29 cellular contexts compared by ENCODE assay signal in genomic region chr7:79114875-79115274, GRCh38.
"Had no signal": no experiment of that assay in that cellular context is flagged by ENCODE, and none has a peak within 500 bp of the region (broad histone marks: within the 10 kb centered on the region; RNA-seq: fewer than 3 reads in every experiment).

No MANE protein-coding gene starts in this region.

- H3K4me3 ChIP-seq: breast epithelium, esophagus muscularis mucosa, heart left ventricle, left ventricle myocardium inferior, lung, ovary, right lobe of liver, testis, transverse colon, uterus had no signal

- H3K4me1 Mint-ChIP-seq: activated naive CD4-positive, alpha-beta T cell treated with anti-CD3 and anti-CD28 coated beads, Interleukin-2, amount 50 U/mL, for 24 hours; activated naive CD8-positive, alpha-beta T cell treated with anti-CD3 and anti-CD28 coated beads, Interleukin-2, amount 50 U/mL, for 24 hours; T-helper 17 cell had no signal

- H3K27ac Mint-ChIP-seq: activated CD4-positive, alpha-beta memory T cell treated with anti-CD3 and anti-CD28 coated beads for 36 hours; activated naive CD4-positive, alpha-beta T cell treated with anti-CD3 and anti-CD28 coated beads, Interleukin-2, amount 50 U/mL, for 24 hours; activated naive CD8-positive, alpha-beta T cell treated with anti-CD3 and anti-CD28 coated beads, Interleukin-2, amount 50 U/mL, for 24 hours; activated T-cell treated with anti-CD3 and anti-CD28 coated beads, Interleukin-2, amount 50 U/mL, for 24 hours; dendritic cell treated with granulocyte-macrophage colony-stimulating factor and Interleukin-4, amounts not matched to agents 40 ng/mL and 50 ng/mL, for 4 days; progenitor cell of endocrine pancreas; T-helper 17 cell had no signal

- H3K4me1 ChIP-seq: breast epithelium, esophagus muscularis mucosa, foreskin keratinocyte, right lobe of liver, testis, transverse colon, uterus had no signal

- ATAC-seq: activated CD4-positive, CD25-positive, alpha-beta regulatory T cell treated with anti-CD3 and anti-CD28 coated beads, Interleukin-2, amount 50 U/mL, for 24 hours; activated naive CD8-positive, alpha-beta T cell treated with anti-CD3 and anti-CD28 coated beads, Interleukin-2, amount 50 U/mL, for 24 hours; foreskin keratinocyte; heart left ventricle; right lobe of liver; T-helper 17 cell had no signal

- H3K36me3 Mint-ChIP-seq: activated CD4-positive, alpha-beta memory T cell treated with anti-CD3 and anti-CD28 coated beads for 36 hours; activated naive CD4-positive, alpha-beta T cell treated with anti-CD3 and anti-CD28 coated beads, Interleukin-2, amount 50 U/mL, for 24 hours had no signal

- H3K27ac ChIP-seq: breast epithelium, esophagus muscularis mucosa, foreskin keratinocyte, heart left ventricle, left ventricle myocardium inferior, ovary, right lobe of liver, testis, transverse colon, uterus, WERI-Rb-1 had no signal

- H3K36me3 ChIP-seq: breast epithelium, esophagus muscularis mucosa, heart left ventricle, left ventricle myocardium inferior, ovary, right lobe of liver, transverse colon, uterus, WERI-Rb-1 had no signal

- H3K4me3 Mint-ChIP-seq: activated CD4-positive, alpha-beta memory T cell treated with anti-CD3 and anti-CD28 coated beads for 36 hours; activated naive CD4-positive, alpha-beta T cell treated with anti-CD3 and anti-CD28 coated beads, Interleukin-2, amount 50 U/mL, for 24 hours; activated naive CD8-positive, alpha-beta T cell treated with anti-CD3 and anti-CD28 coated beads, Interleukin-2, amount 50 U/mL, for 24 hours; activated T-cell treated with anti-CD3 and anti-CD28 coated beads, Interleukin-2, amount 50 U/mL, for 24 hours; dendritic cell treated with granulocyte-macrophage colony-stimulating factor and Interleukin-4, amounts not matched to agents 40 ng/mL and 50 ng/mL, for 4 days; T-helper 17 cell had no signal

- H3K9me3 ChIP-seq: breast epithelium, esophagus muscularis mucosa, heart left ventricle, left ventricle myocardium inferior, ovary, right lobe of liver, testis, transverse colon, uterus had no signal

- DNase-seq: activated CD4-positive, alpha-beta memory T cell treated with anti-CD3 and anti-CD28 coated beads for 36 hours; activated CD4-positive, alpha-beta T cell treated with anti-CD3 and anti-CD28 coated beads for 48 hours; activated CD8-positive, alpha-beta memory T cell treated with anti-CD3 and anti-CD28 coated beads, Interleukin-2, amount 50 U/mL, for 48 hours; activated gamma-delta T cell treated with Interleukin-2 at 50 U/mL for 16 hours; activated naive CD8-positive, alpha-beta T cell treated with anti-CD3 and anti-CD28 coated beads, Interleukin-2, amount 50 U/mL, for 24 hours; activated T-cell treated with anti-CD3 and anti-CD28 coated beads, Interleukin-2, amount 50 U/mL, for 24 hours; amygdala; central memory CD4-positive, alpha-beta T cell; foreskin keratinocyte; heart left ventricle; hypothalamus; left ventricle myocardium inferior; ovary; right lobe of liver; stimulated activated CD4-positive, alpha-beta T cell treated with anti-CD3 and anti-CD28 coated beads, Interleukin-2, amount 100 ng/mL, for 48 hours; stimulated activated naive CD4-positive, alpha-beta T cell treated with Interleukin-2 at 50 U/mL for 16 hours; T-helper 17 cell; T1000; testis; transverse colon; uterus; WERI-Rb-1 had no signal

- H3K9me3 Mint-ChIP-seq: activated CD4-positive, alpha-beta memory T cell treated with anti-CD3 and anti-CD28 coated beads for 36 hours; activated naive CD4-positive, alpha-beta T cell treated with anti-CD3 and anti-CD28 coated beads, Interleukin-2, amount 50 U/mL, for 24 hours; activated T-cell treated with anti-CD3 and anti-CD28 coated beads, Interleukin-2, amount 50 U/mL, for 24 hours had no signal

- H3K27me3 Mint-ChIP-seq: activated CD4-positive, alpha-beta memory T cell treated with anti-CD3 and anti-CD28 coated beads for 36 hours; activated naive CD4-positive, alpha-beta T cell treated with anti-CD3 and anti-CD28 coated beads, Interleukin-2, amount 50 U/mL, for 24 hours; activated naive CD8-positive, alpha-beta T cell treated with anti-CD3 and anti-CD28 coated beads, Interleukin-2, amount 50 U/mL, for 24 hours; activated T-cell treated with anti-CD3 and anti-CD28 coated beads, Interleukin-2, amount 50 U/mL, for 24 hours; dendritic cell treated with granulocyte-macrophage colony-stimulating factor and Interleukin-4, amounts not matched to agents 40 ng/mL and 50 ng/mL, for 4 days; progenitor cell of endocrine pancreas; T-helper 17 cell had no signal

- H3K27me3 ChIP-seq: breast epithelium, esophagus muscularis mucosa, heart left ventricle, ovary, right lobe of liver, testis, transverse colon, uterus had no signal
